In genomic region chr1:156533568-156534220, GRCh38 we compare ENCODE assay signal across 17 cellular contexts. TPM values are rescaled to one million over a fixed set of nuclear protein-coding genes. Genes with fewer than 3 reads are reported as not detected.
DNase-seq lines count a peak whose midpoint lies in the region; ATAC-seq and TF ChIP-seq lines count a peak whose summit lies in the region.
"Had no signal": no experiment of that assay in that cellular context is flagged by ENCODE, and none has a peak within 500 bp of the region (broad histone marks: within the 10 kb centered on the region; RNA-seq: fewer than 3 reads in every experiment).

No MANE protein-coding gene starts in this region.

- no peak overlapping the region for H2BK20ac ChIP-seq in H9 (ENCODE audit: low read depth, low read length, poor library complexity, severe bottlenecking)

- H3K4me1 ChIP-seq in BLaER1 (peaks cover 1% of the 10 kb centered on the region), H9 (ENCODE audit: insufficient read depth, low read length) (no peaks in the 10 kb centered on the region), esophagus muscularis mucosa (no peaks in the 10 kb centered on the region)
- H3K4me1 ChIP-seq: BE2C had no signal

- no peak overlapping the region for H3K23ac ChIP-seq in H9 (ENCODE audit: insufficient read length, low read depth, low read length)

- peak overlapping the region in 2 of 3 experiments; percentile 57 to 87; a peak in 2 of 7 replicates for H3K27ac Mint-ChIP-seq in H9
- H3K27ac Mint-ChIP-seq: HFFc6, IgD-negative memory B cell had no signal

- no peak overlapping the region for H3K56ac ChIP-seq in H9 (ENCODE audit: insufficient read length, low read depth, low read length)

- no peak for TF ChIP-seq CTCF in H9 (conservative IDR thresholded peaks at IDR 0.05)
- no peak for TF ChIP-seq CTCF in esophagus muscularis mucosa (IDR thresholded peaks at IDR 0.05)

- H3K79me2 ChIP-seq in H9 (ENCODE audit: insufficient read depth, low read length), result no peaks in the 10 kb centered on the region

- no peak overlapping the region for H2BK15ac ChIP-seq in H9 (ENCODE audit: low read depth, low read length)

- DNase-seq in H9 (no peak), mesenteric fat pad (ENCODE audit: low spot score) (peak; percentile 74), sciatic nerve (ENCODE audit: low spot score) (peak; percentile 35), GM19238 (ENCODE audit: insufficient read length, low spot score) (no peak), esophagus muscularis mucosa (ENCODE audit: extremely low spot score) (no peak), cortex of kidney (lab: John Stamatoyannopoulos, UW) (no peak)
- DNase-seq in activated naive CD4-positive, alpha-beta T cell treated with Interleukin-2 at 50 U/mL for 16 hours, result no peak
- DNase-seq: BE2C, DMS53, GF-D8, GM23248, H7, HFFc6 had no signal

- no peak overlapping the region for H2AFZ ChIP-seq in H9 (ENCODE audit: low read length)
- H2AFZ ChIP-seq: GM23248 had no signal

- no peak overlapping the region for H4K5ac ChIP-seq in H9 (ENCODE audit: insufficient read length, low read depth, low read length)

- no peak overlapping the region for H2BK12ac ChIP-seq in H9 (ENCODE audit: insufficient read length, low read depth, low read length)

- H3K9ac ChIP-seq in BLaER1, result no peak overlapping the region
- no peak overlapping the region for H3K9ac ChIP-seq in H9 (ENCODE audit: extremely low read depth, insufficient read length, low read length)
- H3K9ac ChIP-seq: GM23248 had no signal

- H3K14ac ChIP-seq in H9 (ENCODE audit: insufficient read depth, low read length), result no peak overlapping the region

- no peak overlapping the region for H2BK5ac ChIP-seq in H9 (ENCODE audit: insufficient read length, low read length)

- peaks cover 28 to 84% (median 76%) of the 10 kb centered on the region in 3 experiments for H3K36me3 Mint-ChIP-seq in H9 (ENCODE audit: insufficient read depth in 1 of 3, low read depth in 3 of 3)
- H3K36me3 Mint-ChIP-seq: IgD-negative memory B cell had no signal

- H3K9me3 ChIP-seq in BLaER1 (no peaks in the 10 kb centered on the region), H9 (ENCODE audit: control insufficient read depth, low read depth, low read length) (no peaks in the 10 kb centered on the region), esophagus muscularis mucosa (no peaks in the 10 kb centered on the region)
- H3K9me3 ChIP-seq: BE2C had no signal

- peaks cover 0 to 2% of the 10 kb centered on the region in 2 experiments; a peak in 2 of 4 replicates for H3K4me1 Mint-ChIP-seq in H9

- no peak overlapping the region for H4K8ac ChIP-seq in H9 (replicated peaks; ENCODE audit: insufficient read length, low read depth, low read length)

- no peaks in the 10 kb centered on the region for H3K79me1 ChIP-seq in H9 (ENCODE audit: insufficient read depth, low read depth, low read length, poor library complexity, severe bottlenecking)

- H3K36me3 ChIP-seq in BLaER1, result peaks cover 100% of the 10 kb centered on the region
- no peaks in the 10 kb centered on the region for H3K36me3 ChIP-seq in esophagus muscularis mucosa

- H3K4ac ChIP-seq in H9 (ENCODE audit: low read depth, low read length), result no peak overlapping the region

- H3K27ac ChIP-seq in BLaER1 (peak overlapping the region; percentile 5; the same call in 1 of the 2 replicates), H9 (ENCODE audit: insufficient read length, low read depth, low read length) (no peak overlapping the region), esophagus muscularis mucosa (replicated peaks in 1 of 4) (no peak overlapping the region)
- H3K27ac ChIP-seq: GM23248 had no signal

- no peak overlapping the region for H4K91ac ChIP-seq in H9 (ENCODE audit: insufficient read length, low read depth, low read length)

- no peak overlapping the region for H2AK5ac ChIP-seq in H9 (ENCODE audit: insufficient read length, low read length)

- H3T11ph ChIP-seq in H9 (ENCODE audit: low read length), result no peak overlapping the region

- no peak for ATAC-seq in sciatic nerve

- WGBS in H9 (ENCODE audit: extremely low coverage, insufficient read length, low lambda C conversion rate), result no CpG with 5 or more reads among the region's 11 CpGs
- WGBS in esophagus muscularis mucosa, result 94% methylated on average over 10 of the region's 11 CpGs

- no peak overlapping the region for H3K18ac ChIP-seq in H9 (ENCODE audit: insufficient read length, low read depth, low read length)

- H3K9me3 Mint-ChIP-seq in H9, result no peaks in the 10 kb centered on the region
- H3K9me3 Mint-ChIP-seq: CD14-positive monocyte, HFFc6, IgD-negative memory B cell had no signal

- H3K27me3 ChIP-seq in BLaER1, result no peaks in the 10 kb centered on the region
- H3K27me3 ChIP-seq in H9 (ENCODE audit: insufficient read depth, low read length), result no peaks in the 10 kb centered on the region
- no peaks in the 10 kb centered on the region for H3K27me3 ChIP-seq in esophagus muscularis mucosa
- H3K27me3 ChIP-seq: BE2C had no signal

- H2BK120ac ChIP-seq in H9 (ENCODE audit: low read depth, low read length, poor library complexity, severe bottlenecking), result no peak overlapping the region

- H3K23me2 ChIP-seq in H9 (ENCODE audit: insufficient read length, low read depth, low read length, poor library complexity, severe bottlenecking), result no peaks in the 10 kb centered on the region

- no peaks in the 10 kb centered on the region for H3K27me3 Mint-ChIP-seq in H9 (ENCODE audit: low read depth)
- H3K27me3 Mint-ChIP-seq: IgD-negative memory B cell had no signal

- H3K4me2 ChIP-seq in BLaER1 (no peak overlapping the region), H9 (ENCODE audit: insufficient read depth, insufficient read length, low read length) (no peak overlapping the region)

- no peak overlapping the region for H3K4me3 ChIP-seq in BLaER1
- H3K4me3 ChIP-seq in esophagus muscularis mucosa, result no peak overlapping the region
- H3K4me3 ChIP-seq: GM23248 had no signal

- H4K20me1 ChIP-seq in BLaER1, result no peaks in the 10 kb centered on the region
- no peaks in the 10 kb centered on the region for H4K20me1 ChIP-seq in H9 (ENCODE audit: control insufficient read depth, insufficient read depth, insufficient read length)

- no peak for TF ChIP-seq EP300 in esophagus muscularis mucosa (IDR thresholded peaks at IDR 0.05)

- intact Hi-C loops in sciatic nerve (cut with DNase I), result no loop called here
- intact Hi-C loops in esophagus muscularis mucosa (cut with DNase I), result no loop called here

- no peak for TF ChIP-seq POLR2A in esophagus muscularis mucosa (IDR thresholded peaks at IDR 0.05; ENCODE audit: low read depth)

- no peak overlapping the region for H3K4me3 Mint-ChIP-seq in H9
- H3K4me3 Mint-ChIP-seq: CD14-positive monocyte, HFFc6, IgD-negative memory B cell had no signal

RNA-seq across cellular contexts. Expression of gene MEF2D, which starts 33.1 kb away (rescaled TPM):
- 18.7 and 20.8 TPM in 2 replicates for total RNA-seq in H9 (2021)
- total RNA-seq in mesenteric fat pad, result 38.7 TPM
- 66.8 TPM for total RNA-seq in sciatic nerve
- total RNA-seq in esophagus muscularis mucosa, result 100 to 1,000 TPM in 3 of 4 donors, 10 to 100 TPM in 1; 78.0 to 138 (median 115) TPM

RNA-seq across cellular contexts. Expression of gene IQGAP3, which starts 38.7 kb away (rescaled TPM):
- 24.5 and 24.7 TPM in 2 replicates for total RNA-seq in H9 (2021)
- total RNA-seq in mesenteric fat pad, result 0.55 TPM
- total RNA-seq in sciatic nerve, result 0.76 TPM
- total RNA-seq in esophagus muscularis mucosa, result 1 to 10 TPM in 1 of 4 donors, under 1 TPM in 2, not detected in 1; 0.06 to 1.1 (median 0.50) TPM

RNA-seq across cellular contexts. Expression of gene TTC24, which starts 45.8 kb away (rescaled TPM):
- total RNA-seq in H9 (2021) (0.26 TPM in 1 of 2 replicates, not detected in the other), mesenteric fat pad (not detected), sciatic nerve (not detected), esophagus muscularis mucosa (not detected)
- total RNA-seq: GM23248, HFFc6, HT1080 had no signal

RNA-seq across cellular contexts. Expression of gene NAXE, which starts 57.9 kb away (rescaled TPM):
- total RNA-seq in H9 (2021) (96.6 and 100 TPM in 2 replicates), mesenteric fat pad (55.1 TPM), sciatic nerve (47.3 TPM), esophagus muscularis mucosa (10 to 100 TPM; 73.5 to 98.0 (median 85.2) TPM)

Comparison
In these comparisons a context has a peak if more than half of its experiments do, and no peak if none do; other contexts are left out.
1. DNase-seq: peak in mesenteric fat pad (single experiment) and sciatic nerve (single experiment); none in H9 (single experiment), GM19238 (single experiment), esophagus muscularis mucosa (single experiment), cortex of kidney (single experiment) and activated naive CD4-positive, alpha-beta T cell treated with Interleukin-2 at 50 U/mL for 16 hours (single experiment).
2. RNA of gene IQGAP3, which starts 38.7 kb away (total RNA-seq): 24.5 to 24.7 TPM in H9; 0.76 TPM in sciatic nerve (single experiment), 0.55 TPM in mesenteric fat pad (single experiment) and 0.06 to 1.1 TPM in esophagus muscularis mucosa; every median in the first group is over 10 times any median in the second.